In genomic region chr6:35731736-35732532, GRCh38 we compare ENCODE assay signal across 1 cellular context.
A peak's percentile ranks its signal among the peaks of the same experiment; 100 is the strongest.
TF ChIP-seq lines count a peak whose summit lies in the region.

No MANE protein-coding gene starts in this region.

TF ChIP-seq in HepG2, 621 proteins besides CTCF, POLR2A, EP300 and RAD21 (continued from another document and continues in another):
- TF ChIP-seq TOPORS (CRISPR knock-in tag; IDR thresholded peaks at IDR 0.05) = 0 out of 2 replicates have a peak, but pooled peaks have one; percentile 23
- no peak for TF ChIP-seq NFIB (CRISPR knock-in tag; IDR thresholded peaks at IDR 0.05; ENCODE audit: borderline replicate concordance)
- TF ChIP-seq TRIM24 (CRISPR knock-in tag; IDR thresholded peaks at IDR 0.05) = no peak
- peak; percentile 87; the same call in 1 of the 2 replicates for TF ChIP-seq KLF6 (CRISPR knock-in tag; IDR thresholded peaks at IDR 0.05)
- TF ChIP-seq TBX2 (CRISPR knock-in tag; IDR thresholded peaks at IDR 0.05; ENCODE audit: borderline replicate concordance) = peak; percentile 86; the same call in 1 of the 2 replicates
- TF ChIP-seq TMF1 (CRISPR knock-in tag; IDR thresholded peaks at IDR 0.05; ENCODE audit: low read depth) = peak; percentile 13; the same call in 1 of the 2 replicates
- no peak; the same call in 1 of the 2 replicates for TF ChIP-seq ZNF766 (CRISPR knock-in tag; IDR thresholded peaks at IDR 0.05; ENCODE audit: borderline replicate concordance)
- peak; percentile 85 for TF ChIP-seq KAT8 (CRISPR knock-in tag; IDR thresholded peaks at IDR 0.05)
- TF ChIP-seq ZNF510 (CRISPR knock-in tag; IDR thresholded peaks at IDR 0.05; ENCODE audit: low read depth) = no peak
- no peak for TF ChIP-seq GPBP1L1 (CRISPR knock-in tag; IDR thresholded peaks at IDR 0.05)
- peak; percentile 89 for TF ChIP-seq AGO2 (optimal IDR thresholded peaks at IDR 0.05; ENCODE audit: low read depth, low read length)
- TF ChIP-seq POLR2AphosphoS2 (IDR thresholded peaks at IDR 0.05; ENCODE audit: low read depth, low read length) = no peak
- peak; percentile 83; the same call in 1 of the 2 replicates for TF ChIP-seq ZNF776 (CRISPR knock-in tag; IDR thresholded peaks at IDR 0.05)
- TF ChIP-seq ATF5 (CRISPR knock-in tag; IDR thresholded peaks at IDR 0.05; ENCODE audit: low read depth) = no peak; the same call in 1 of the 2 replicates
- TF ChIP-seq ZNF775 (CRISPR knock-in tag; IDR thresholded peaks at IDR 0.05; ENCODE audit: borderline replicate concordance) = no peak
- no peak for TF ChIP-seq GLMP (CRISPR knock-in tag; IDR thresholded peaks at IDR 0.05; ENCODE audit: borderline replicate concordance)
- no peak for TF ChIP-seq ZFP62 (CRISPR knock-in tag; IDR thresholded peaks at IDR 0.05)
- TF ChIP-seq XBP1 (CRISPR knock-in tag; IDR thresholded peaks at IDR 0.05) = no peak
- TF ChIP-seq ZNF121 (CRISPR knock-in tag; IDR thresholded peaks at IDR 0.05) = 0 out of 2 replicates have a peak, but pooled peaks have one; percentile 21
- peak; percentile 74; the same call in 1 of the 2 replicates for TF ChIP-seq BCL6 (CRISPR knock-in tag; IDR thresholded peaks at IDR 0.05)
- TF ChIP-seq TIGD3 (CRISPR knock-in tag; IDR thresholded peaks at IDR 0.05; ENCODE audit: borderline replicate concordance) = no peak
- TF ChIP-seq ZNF7 (CRISPR knock-in tag; IDR thresholded peaks at IDR 0.05) = peak; percentile 38; the same call in 1 of the 2 replicates
- no peak; the same call in 1 of the 2 replicates for TF ChIP-seq RCOR2 (CRISPR knock-in tag; IDR thresholded peaks at IDR 0.05)
- no peak; the same call in 1 of the 2 replicates for TF ChIP-seq ZNF138 (CRISPR knock-in tag; IDR thresholded peaks at IDR 0.05; ENCODE audit: low read depth)
- peak; percentile 77; the same call in 1 of the 2 replicates for TF ChIP-seq ZFP1 (CRISPR knock-in tag; IDR thresholded peaks at IDR 0.05)
- no peak for TF ChIP-seq RFX5 (IDR thresholded peaks at IDR 0.05; ENCODE audit: low read depth, low read length)
- TF ChIP-seq ZNF563 (CRISPR knock-in tag; IDR thresholded peaks at IDR 0.05) = 0 out of 2 replicates have a peak, but pooled peaks have one; percentile 70
- TF ChIP-seq KLF9 (CRISPR knock-in tag; IDR thresholded peaks at IDR 0.05; ENCODE audit: low read depth) = 0 out of 2 replicates have a peak, but pooled peaks have one; percentile 38
- no peak for TF ChIP-seq EEA1 (CRISPR knock-in tag; IDR thresholded peaks at IDR 0.05; ENCODE audit: borderline replicate concordance)
- TF ChIP-seq CEBPG (CRISPR knock-in tag; IDR thresholded peaks at IDR 0.05) = no peak; the same call in 1 of the 2 replicates
- TF ChIP-seq SMC3 (IDR thresholded peaks at IDR 0.05; ENCODE audit: low read length) = no peak
- no peak for TF ChIP-seq ARNT2 (CRISPR knock-in tag; IDR thresholded peaks at IDR 0.05; ENCODE audit: low read depth)
- peak; percentile 57 for TF ChIP-seq ZBTB38 (CRISPR knock-in tag; IDR thresholded peaks at IDR 0.05)
- TF ChIP-seq ZNF44 (CRISPR knock-in tag; IDR thresholded peaks at IDR 0.05) = no peak
- TF ChIP-seq, protein P1, sequence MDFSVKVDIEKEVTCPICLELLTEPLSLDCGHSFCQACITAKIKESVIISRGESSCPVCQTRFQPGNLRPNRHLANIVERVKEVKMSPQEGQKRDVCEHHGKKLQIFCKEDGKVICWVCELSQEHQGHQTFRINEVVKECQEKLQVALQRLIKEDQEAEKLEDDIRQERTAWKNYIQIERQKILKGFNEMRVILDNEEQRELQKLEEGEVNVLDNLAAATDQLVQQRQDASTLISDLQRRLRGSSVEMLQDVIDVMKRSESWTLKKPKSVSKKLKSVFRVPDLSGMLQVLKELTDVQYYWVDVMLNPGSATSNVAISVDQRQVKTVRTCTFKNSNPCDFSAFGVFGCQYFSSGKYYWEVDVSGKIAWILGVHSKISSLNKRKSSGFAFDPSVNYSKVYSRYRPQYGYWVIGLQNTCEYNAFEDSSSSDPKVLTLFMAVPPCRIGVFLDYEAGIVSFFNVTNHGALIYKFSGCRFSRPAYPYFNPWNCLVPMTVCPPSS (IDR thresholded peaks at IDR 0.05) = no peak
- TF ChIP-seq ZNF782 (CRISPR knock-in tag; IDR thresholded peaks at IDR 0.05; ENCODE audit: borderline replicate concordance) = no peak; the same call in 1 of the 2 replicates
- TF ChIP-seq EHMT2 (IDR thresholded peaks at IDR 0.05; ENCODE audit: borderline replicate concordance, low read depth, low read length) = no peak
- peak; percentile 37; the same call in 1 of the 2 replicates for TF ChIP-seq ZNF547 (CRISPR knock-in tag; IDR thresholded peaks at IDR 0.05)
- TF ChIP-seq RARG (CRISPR knock-in tag; IDR thresholded peaks at IDR 0.05; ENCODE audit: low read depth) = no peak
- no peak for TF ChIP-seq CENPT (CRISPR knock-in tag; IDR thresholded peaks at IDR 0.05; ENCODE audit: low read depth)
- peak; percentile 82 for TF ChIP-seq NAIF1 (CRISPR knock-in tag; IDR thresholded peaks at IDR 0.05; ENCODE audit: borderline replicate concordance)
- no peak for TF ChIP-seq ZNF282 (IDR thresholded peaks at IDR 0.05; ENCODE audit: partially characterized antibody)
- TF ChIP-seq ZNF562 (CRISPR knock-in tag; IDR thresholded peaks at IDR 0.05; ENCODE audit: borderline replicate concordance) = no peak
- TF ChIP-seq NCOA1 (CRISPR knock-in tag; IDR thresholded peaks at IDR 0.05) = no peak; the same call in 1 of the 2 replicates
- TF ChIP-seq ZNF253 (CRISPR knock-in tag; IDR thresholded peaks at IDR 0.05; ENCODE audit: borderline replicate concordance) = peak; percentile 20; the same call in 1 of the 2 replicates
- TF ChIP-seq ZNF160 (CRISPR knock-in tag; IDR thresholded peaks at IDR 0.05) = no peak; the same call in 1 of the 2 replicates
- TF ChIP-seq, protein P2, sequence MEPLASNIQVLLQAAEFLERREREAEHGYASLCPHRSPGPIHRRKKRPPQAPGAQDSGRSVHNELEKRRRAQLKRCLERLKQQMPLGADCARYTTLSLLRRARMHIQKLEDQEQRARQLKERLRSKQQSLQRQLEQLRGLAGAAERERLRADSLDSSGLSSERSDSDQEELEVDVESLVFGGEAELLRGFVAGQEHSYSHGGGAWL (CRISPR knock-in tag; IDR thresholded peaks at IDR 0.05) = peak; percentile 62; the same call in 1 of the 2 replicates
- TF ChIP-seq SMAD1 (CRISPR knock-in tag; IDR thresholded peaks at IDR 0.05; ENCODE audit: borderline replicate concordance, low read depth) = no peak
- peak; percentile 58; the same call in 1 of the 2 replicates for TF ChIP-seq SP2 (CRISPR knock-in tag; IDR thresholded peaks at IDR 0.05)
- TF ChIP-seq AGO1 (IDR thresholded peaks at IDR 0.05; ENCODE audit: low read depth, low read length, poor library complexity, severe bottlenecking) = peak; percentile 78
- peak; percentile 77 for TF ChIP-seq SP4 (CRISPR knock-in tag; IDR thresholded peaks at IDR 0.05)
- 0 out of 2 replicates have a peak, but pooled peaks have one; percentile 12 for TF ChIP-seq SMYD3 (CRISPR knock-in tag; IDR thresholded peaks at IDR 0.05)
- TF ChIP-seq PHF8 (CRISPR knock-in tag; IDR thresholded peaks at IDR 0.05) = peak; percentile 85
- peak; percentile 87 for TF ChIP-seq SP5 (CRISPR knock-in tag; IDR thresholded peaks at IDR 0.05; ENCODE audit: borderline replicate concordance, low read depth)
- 0 out of 2 replicates have a peak, but pooled peaks have one; percentile 21 for TF ChIP-seq FOSL2 (CRISPR knock-in tag; IDR thresholded peaks at IDR 0.05)
- TF ChIP-seq, protein P3, sequence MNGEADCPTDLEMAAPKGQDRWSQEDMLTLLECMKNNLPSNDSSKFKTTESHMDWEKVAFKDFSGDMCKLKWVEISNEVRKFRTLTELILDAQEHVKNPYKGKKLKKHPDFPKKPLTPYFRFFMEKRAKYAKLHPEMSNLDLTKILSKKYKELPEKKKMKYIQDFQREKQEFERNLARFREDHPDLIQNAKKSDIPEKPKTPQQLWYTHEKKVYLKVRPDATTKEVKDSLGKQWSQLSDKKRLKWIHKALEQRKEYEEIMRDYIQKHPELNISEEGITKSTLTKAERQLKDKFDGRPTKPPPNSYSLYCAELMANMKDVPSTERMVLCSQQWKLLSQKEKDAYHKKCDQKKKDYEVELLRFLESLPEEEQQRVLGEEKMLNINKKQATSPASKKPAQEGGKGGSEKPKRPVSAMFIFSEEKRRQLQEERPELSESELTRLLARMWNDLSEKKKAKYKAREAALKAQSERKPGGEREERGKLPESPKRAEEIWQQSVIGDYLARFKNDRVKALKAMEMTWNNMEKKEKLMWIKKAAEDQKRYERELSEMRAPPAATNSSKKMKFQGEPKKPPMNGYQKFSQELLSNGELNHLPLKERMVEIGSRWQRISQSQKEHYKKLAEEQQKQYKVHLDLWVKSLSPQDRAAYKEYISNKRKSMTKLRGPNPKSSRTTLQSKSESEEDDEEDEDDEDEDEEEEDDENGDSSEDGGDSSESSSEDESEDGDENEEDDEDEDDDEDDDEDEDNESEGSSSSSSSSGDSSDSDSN (CRISPR knock-in tag; IDR thresholded peaks at IDR 0.05) = peak; percentile 88
- TF ChIP-seq ZNF569 (CRISPR knock-in tag; IDR thresholded peaks at IDR 0.05; ENCODE audit: borderline replicate concordance) = no peak
- TF ChIP-seq ZNF674 (CRISPR knock-in tag; IDR thresholded peaks at IDR 0.05; ENCODE audit: low read depth) = no peak
- no peak for TF ChIP-seq GTF2F1 (IDR thresholded peaks at IDR 0.05; ENCODE audit: low read length)
- TF ChIP-seq RBFOX2 (IDR thresholded peaks at IDR 0.05; ENCODE audit: low read depth, low read length) = peak; percentile 84
- TF ChIP-seq ZFYVE20 (CRISPR knock-in tag; IDR thresholded peaks at IDR 0.05; ENCODE audit: borderline replicate concordance, low read depth) = no peak
- TF ChIP-seq ESRRA (CRISPR knock-in tag; IDR thresholded peaks at IDR 0.05; ENCODE audit: low read depth) = 0 out of 2 replicates have a peak, but pooled peaks have one; percentile 39
- peak; percentile 72; the same call in 1 of the 2 replicates for TF ChIP-seq RFXANK (CRISPR knock-in tag; IDR thresholded peaks at IDR 0.05)
- peak; percentile 69; the same call in 1 of the 2 replicates for TF ChIP-seq PITX1 (CRISPR knock-in tag; IDR thresholded peaks at IDR 0.05)
- TF ChIP-seq KMT2B (CRISPR knock-in tag; IDR thresholded peaks at IDR 0.05) = peak; percentile 92
- TF ChIP-seq PCBP2 (optimal IDR thresholded peaks at IDR 0.05; ENCODE audit: low read depth, low read length, poor library complexity, severe bottlenecking) = no peak
- TF ChIP-seq ZNF34 (CRISPR knock-in tag; IDR thresholded peaks at IDR 0.05; ENCODE audit: borderline replicate concordance) = no peak
- TF ChIP-seq ZNF30 (CRISPR knock-in tag; IDR thresholded peaks at IDR 0.05) = peak; percentile 26; the same call in 1 of the 2 replicates
- TF ChIP-seq ZNF576 (CRISPR knock-in tag; IDR thresholded peaks at IDR 0.05) = no peak; the same call in 1 of the 2 replicates
- TF ChIP-seq CAMTA2 (CRISPR knock-in tag; IDR thresholded peaks at IDR 0.05; ENCODE audit: borderline replicate concordance) = no peak
- TF ChIP-seq ZNF740 (CRISPR knock-in tag; IDR thresholded peaks at IDR 0.05) = peak; percentile 68
- TF ChIP-seq NFRKB (IDR thresholded peaks at IDR 0.05) = no peak
- peak; percentile 82 for TF ChIP-seq GATAD2A (CRISPR knock-in tag; IDR thresholded peaks at IDR 0.05)
- TF ChIP-seq ZNF567 (CRISPR knock-in tag; IDR thresholded peaks at IDR 0.05; ENCODE audit: borderline replicate concordance) = peak; percentile 1; the same call in 1 of the 2 replicates
- TF ChIP-seq MTA3 (CRISPR knock-in tag; IDR thresholded peaks at IDR 0.05) = no peak
- peak; percentile 92 for TF ChIP-seq ZNF792 (CRISPR knock-in tag; IDR thresholded peaks at IDR 0.05)
